Comparison of ENCODE assay signal across 8 cellular contexts in genomic region chr9:114291064-114291474, GRCh38. TPM values are rescaled to one million over a fixed set of nuclear protein-coding genes. Genes with fewer than 3 reads are reported as not detected.
DNase-seq lines count a peak whose midpoint lies in the region; ATAC-seq and TF ChIP-seq lines count a peak whose summit lies in the region.

No MANE protein-coding gene starts in this region.

- CTCF ChIA-PET in CD8-positive, alpha-beta T cell (lab: Charles Lee), result interaction anchor here (0.5 to 3.0 kb wide), 37 partner anchors 9 to 1925 kb away, joined by 3 to 29 read pairs (median 4); partner anchors contain the start of genes AMBP, COL27A1 and KIF12

- intact Hi-C loops in CD8-positive, alpha-beta T cell (cut with DNase I, micrococcal nuclease), result loop anchor here (1.0 kb wide), 3 partner anchors 136 to 209 kb away; partner anchors contain the start of gene COL27A1 (in 1 of the 2)
- intact Hi-C loops in activated T-helper 2 cell treated with anti-CD3 and anti-CD28 coated beads, Interferon-gamma antibody, Interleukin-2, Interleukin-4, amounts not matched to agents 10 μg/mL and 5 μg/mL and 100 μg/mL, durations not matched to agents 14 hours and 24 hours and 36 hours (cut with micrococcal nuclease), result loop anchor here (1.0 kb wide), 2 partner anchors 136 to 183 kb away; partner anchors contain the start of gene COL27A1
- intact Hi-C loops in thyroid gland (cut with DNase I), result loop anchor here (2.0 to 5.0 kb wide), 2 partner anchors 182 to 209 kb away; no protein-coding TSS in a partner anchor

- no peaks in the 10 kb centered on the region for H3K4me1 ChIP-seq in CD8-positive, alpha-beta T cell (ENCODE audit: insufficient read depth, low read length)
- peaks cover 11% of the 10 kb centered on the region for H3K4me1 ChIP-seq in foreskin keratinocyte
- H3K4me1 ChIP-seq in osteoblast (ENCODE audit: insufficient read depth, low read length), result peaks cover 6% of the 10 kb centered on the region
- H3K4me1 ChIP-seq in thyroid gland, result no peaks in the 10 kb centered on the region

- H3K36me3 Mint-ChIP-seq in CD8-positive, alpha-beta T cell, result peaks cover 2% of the 10 kb centered on the region
- H3K36me3 Mint-ChIP-seq in HFFc6 (ENCODE audit: low read depth), result peaks cover 48% of the 10 kb centered on the region
- H3K36me3 Mint-ChIP-seq in activated T-helper 2 cell treated with anti-CD3 and anti-CD28 coated beads, Interferon-gamma antibody, Interleukin-2, Interleukin-4, amounts not matched to agents 10 μg/mL and 5 μg/mL and 100 μg/mL, durations not matched to agents 14 hours and 24 hours and 36 hours (ENCODE audit: low read depth), result peaks cover 5% of the 10 kb centered on the region

- H3K4me2 ChIP-seq in osteoblast (ENCODE audit: insufficient read depth, low read length), result no peak overlapping the region

- H3K4me1 Mint-ChIP-seq in CD8-positive, alpha-beta T cell (ENCODE audit: low read depth), result no peaks in the 10 kb centered on the region
- H3K4me1 Mint-ChIP-seq in HFFc6 (ENCODE audit: low read depth), result peaks cover 34% of the 10 kb centered on the region
- no peaks in the 10 kb centered on the region for H3K4me1 Mint-ChIP-seq in activated T-helper 2 cell treated with anti-CD3 and anti-CD28 coated beads, Interferon-gamma antibody, Interleukin-2, Interleukin-4, amounts not matched to agents 10 μg/mL and 5 μg/mL and 100 μg/mL, durations not matched to agents 14 hours and 24 hours and 36 hours (ENCODE audit: low read depth)

- peaks cover 7% of the 10 kb centered on the region for H3K9me3 ChIP-seq in CD8-positive, alpha-beta T cell (ENCODE audit: low read length)
- H3K9me3 ChIP-seq in osteoblast (ENCODE audit: low read depth, low read length) (no peaks in the 10 kb centered on the region), thyroid gland (no peaks in the 10 kb centered on the region)

- no peak for TF ChIP-seq POLR2A in thyroid gland (IDR thresholded peaks at IDR 0.05)

- peak; percentile 48 for ATAC-seq in CD8-positive, alpha-beta T cell
- ATAC-seq in foreskin keratinocyte (peak; percentile 6), HG03432 (IDR thresholded peaks at IDR 0.05; ENCODE audit: unreplicated experiment) (no peak)

- DNase-seq in CD8-positive, alpha-beta T cell, result peak; percentile 46 to 83 (median 65)
- DNase-seq in HFFc6, result peak; percentile 58
- DNase-seq in RKO (ENCODE audit: low spot score), result peak; percentile 72
- peak; percentile 51 for DNase-seq in activated T-helper 2 cell treated with anti-CD3 and anti-CD28 coated beads, Interferon-gamma antibody, Interleukin-2, Interleukin-4, amounts not matched to agents 10 μg/mL and 5 μg/mL and 100 μg/mL, durations not matched to agents 14 hours and 24 hours and 36 hours (ENCODE audit: low spot score)
- peak in 1 of 2 donors; percentile 44 for DNase-seq in foreskin keratinocyte
- peak; percentile 89 for DNase-seq in osteoblast (ENCODE audit: insufficient read length, low spot score, missing footprints)
- DNase-seq in thyroid gland, result peak; percentile 63 to 69

- peaks cover 5% of the 10 kb centered on the region for H3K27me3 Mint-ChIP-seq in CD8-positive, alpha-beta T cell (ENCODE audit: low read depth)
- 0 out of 2 replicates have a peak, but pooled peaks cover 1% of the 10 kb centered on the region for H3K27me3 Mint-ChIP-seq in HFFc6 (ENCODE audit: insufficient read depth)
- H3K27me3 Mint-ChIP-seq in activated T-helper 2 cell treated with anti-CD3 and anti-CD28 coated beads, Interferon-gamma antibody, Interleukin-2, Interleukin-4, amounts not matched to agents 10 μg/mL and 5 μg/mL and 100 μg/mL, durations not matched to agents 14 hours and 24 hours and 36 hours (ENCODE audit: low read depth), result peaks cover 3% of the 10 kb centered on the region

- no peak overlapping the region for H3K27ac ChIP-seq in CD8-positive, alpha-beta T cell (ENCODE audit: low read depth, low read length)
- H3K27ac ChIP-seq in foreskin keratinocyte (no peak overlapping the region), osteoblast (ENCODE audit: low read depth, low read length) (no peak overlapping the region), thyroid gland (no peak overlapping the region)

- no peaks in the 10 kb centered on the region for H3K36me3 ChIP-seq in CD8-positive, alpha-beta T cell (ENCODE audit: insufficient read depth, low read length)
- H3K36me3 ChIP-seq in osteoblast (ENCODE audit: insufficient read depth, low read length) (peaks cover 25% of the 10 kb centered on the region), thyroid gland (no peaks in the 10 kb centered on the region)

- 17 to 21% methylated on average over 11 to 12 of the region's 12 CpGs for WGBS in thyroid gland, 2 donors

- H3K27ac Mint-ChIP-seq in CD8-positive, alpha-beta T cell, result no peak overlapping the region
- H3K27ac Mint-ChIP-seq in HFFc6, result peak overlapping the region; percentile 51
- no peak overlapping the region for H3K27ac Mint-ChIP-seq in activated T-helper 2 cell treated with anti-CD3 and anti-CD28 coated beads, Interferon-gamma antibody, Interleukin-2, Interleukin-4, amounts not matched to agents 10 μg/mL and 5 μg/mL and 100 μg/mL, durations not matched to agents 14 hours and 24 hours and 36 hours

- no peak overlapping the region for H3K4me3 Mint-ChIP-seq in CD8-positive, alpha-beta T cell
- H3K4me3 Mint-ChIP-seq in HFFc6, result no peak overlapping the region
- no peak overlapping the region for H3K4me3 Mint-ChIP-seq in activated T-helper 2 cell treated with anti-CD3 and anti-CD28 coated beads, Interferon-gamma antibody, Interleukin-2, Interleukin-4, amounts not matched to agents 10 μg/mL and 5 μg/mL and 100 μg/mL, durations not matched to agents 14 hours and 24 hours and 36 hours (ENCODE audit: low read depth)

- no peaks in the 10 kb centered on the region for H3K79me2 ChIP-seq in osteoblast (ENCODE audit: insufficient read depth, low read length)

- peaks cover 14% of the 10 kb centered on the region for H3K9me3 Mint-ChIP-seq in CD8-positive, alpha-beta T cell
- H3K9me3 Mint-ChIP-seq in HFFc6, result peaks cover 4% of the 10 kb centered on the region; the same call in 1 of the 2 replicates
- H3K9me3 Mint-ChIP-seq in activated T-helper 2 cell treated with anti-CD3 and anti-CD28 coated beads, Interferon-gamma antibody, Interleukin-2, Interleukin-4, amounts not matched to agents 10 μg/mL and 5 μg/mL and 100 μg/mL, durations not matched to agents 14 hours and 24 hours and 36 hours, result peaks cover 13% of the 10 kb centered on the region

- peak; percentile 92 for TF ChIP-seq CTCF in CD8-positive, alpha-beta T cell (IDR thresholded peaks at IDR 0.05)
- TF ChIP-seq CTCF in HFFc6 (IDR thresholded peaks at IDR 0.05) (peak; percentile 100), foreskin keratinocyte (conservative IDR thresholded peaks at IDR 0.05) (peak; percentile 90), osteoblast (IDR thresholded peaks at IDR 0.05; ENCODE audit: extremely low read depth, low read depth, low read length) (peak; percentile 93), thyroid gland (IDR thresholded peaks at IDR 0.05) (peak; percentile 84 to 90 (median 87))

- H2AFZ ChIP-seq in osteoblast (ENCODE audit: low read length), result no peak overlapping the region

- POLR2A ChIA-PET in CD8-positive, alpha-beta T cell (lab: Charles Lee), result interaction anchor here (0.8 kb wide), 1 partner anchor 182 kb away, joined by 3 read pairs; no protein-coding TSS in a partner anchor

- H4K20me1 ChIP-seq in osteoblast (ENCODE audit: insufficient read depth, low read length), result no peaks in the 10 kb centered on the region

- no peaks in the 10 kb centered on the region for H3K27me3 ChIP-seq in CD8-positive, alpha-beta T cell (ENCODE audit: insufficient read depth, low read length)
- H3K27me3 ChIP-seq in foreskin keratinocyte (no peaks in the 10 kb centered on the region), osteoblast (ENCODE audit: insufficient read depth, low read length) (no peaks in the 10 kb centered on the region), thyroid gland (no peaks in the 10 kb centered on the region)

- no peak overlapping the region for H3K4me3 ChIP-seq in CD8-positive, alpha-beta T cell (ENCODE audit: low read depth, low read length)
- H3K4me3 ChIP-seq in osteoblast (ENCODE audit: insufficient read depth, low read length) (no peak overlapping the region), thyroid gland (replicated peaks in 1 of 3) (no peak overlapping the region)

RNA-seq across cellular contexts. Expression of gene ORM1, which starts 31.8 kb away (rescaled TPM):
- total RNA-seq in CD8-positive, alpha-beta T cell, result not detected
- total RNA-seq in HFFc6 (2021; fragmentation: NEBNext Ultra II Directional; extraction: Animal tissue kit (Norgen Biotek cat#: 25700)), result not detected
- total RNA-seq in activated T-helper 2 cell treated with anti-CD3 and anti-CD28 coated beads, Interferon-gamma antibody, Interleukin-2, Interleukin-4, amounts not matched to agents 10 μg/mL and 5 μg/mL and 100 μg/mL, durations not matched to agents 14 hours and 24 hours and 36 hours, result not detected in 2 replicates
- not detected in 2 replicates for total RNA-seq in foreskin keratinocyte
- polyA plus RNA-seq in foreskin keratinocyte, result not detected in 2 replicates
- total RNA-seq in osteoblast, result not detected in 2 replicates
- total RNA-seq in thyroid gland, result not detected

RNA-seq across cellular contexts. Expression of gene ORM2, which starts 38.6 kb away (rescaled TPM):
- not detected for total RNA-seq in CD8-positive, alpha-beta T cell
- not detected for total RNA-seq in HFFc6 (2021; fragmentation: NEBNext Ultra II Directional; extraction: Animal tissue kit (Norgen Biotek cat#: 25700))
- total RNA-seq in activated T-helper 2 cell treated with anti-CD3 and anti-CD28 coated beads, Interferon-gamma antibody, Interleukin-2, Interleukin-4, amounts not matched to agents 10 μg/mL and 5 μg/mL and 100 μg/mL, durations not matched to agents 14 hours and 24 hours and 36 hours, result not detected in 2 replicates
- total RNA-seq in foreskin keratinocyte (not detected in 2 replicates), osteoblast (not detected in 2 replicates), thyroid gland (not detected)
- polyA plus RNA-seq in foreskin keratinocyte, result not detected in 2 replicates
